ENCODE assay signal across 20 cellular contexts in genomic region chr11:17477361-17477760, GRCh38. TPM values are rescaled to one million over a fixed set of nuclear protein-coding genes. Genes with fewer than 3 reads are reported as not detected.
"Had no signal": no experiment of that assay in that cellular context is flagged by ENCODE, and none has a peak within 500 bp of the region (broad histone marks: within the 10 kb centered on the region; RNA-seq: fewer than 3 reads in every experiment).

No MANE protein-coding gene starts in this region.

- H3K27me3 ChIP-seq: ovary, right lobe of liver had no signal

- H3K9me3 ChIP-seq: adrenal gland, esophagus squamous epithelium, ovary, right lobe of liver, stomach, upper lobe of left lung had no signal

- H3K4me1 Mint-ChIP-seq: activated T-helper 17 cell treated with anti-CD3 and anti-CD28 coated beads, Interleukin-2, amount 50 U/mL, for 72 hours had no signal

- ATAC-seq: activated T-helper 17 cell treated with anti-CD3 and anti-CD28 coated beads, Interleukin-2, amount 50 U/mL, for 72 hours; right lobe of liver had no signal

- DNase-seq: activated CD4-positive, alpha-beta memory T cell treated with anti-CD3 and anti-CD28 coated beads for 36 hours; activated naive CD4-positive, alpha-beta T cell; activated T-cell treated with anti-CD3 and anti-CD28 coated beads, Interleukin-2, amount 50 U/mL, for 1 hour; adrenal gland; effector CD8-positive, alpha-beta T cell; esophagus squamous epithelium; ovary; right lobe of liver; stimulated activated CD4-positive, alpha-beta T cell treated with anti-CD3 and anti-CD28 coated beads, Interleukin-4, amount 100 ng/mL, for 1 hour; SW 1271; WERI-Rb-1 had no signal

- H3K4me3 Mint-ChIP-seq: activated CD4-positive, alpha-beta memory T cell treated with anti-CD3 and anti-CD28 coated beads for 36 hours; activated T-helper 17 cell treated with anti-CD3 and anti-CD28 coated beads, Interleukin-2, amount 50 U/mL, for 72 hours; dendritic cell treated with granulocyte-macrophage colony-stimulating factor and Interleukin-4, amounts not matched to agents 40 ng/mL and 50 ng/mL, for 4 days had no signal

- H3K4me2 ChIP-seq: smooth muscle cell had no signal

- H3K4me3 ChIP-seq: lung, ovary, right lobe of liver, smooth muscle cell had no signal

- H3K27ac ChIP-seq: adrenal gland, esophagus squamous epithelium, ovary, right lobe of liver, stomach, upper lobe of left lung, WERI-Rb-1 had no signal

- H3K9me3 Mint-ChIP-seq: activated CD4-positive, alpha-beta memory T cell treated with anti-CD3 and anti-CD28 coated beads for 36 hours; activated T-helper 17 cell treated with anti-CD3 and anti-CD28 coated beads, Interleukin-2, amount 50 U/mL, for 72 hours; dendritic cell treated with granulocyte-macrophage colony-stimulating factor and Interleukin-4, amounts not matched to agents 40 ng/mL and 50 ng/mL, for 4 days had no signal

- H3K36me3 ChIP-seq: adrenal gland, esophagus squamous epithelium, ovary, right lobe of liver, stomach, upper lobe of left lung had no signal

- H3K27ac Mint-ChIP-seq: activated CD4-positive, alpha-beta memory T cell treated with anti-CD3 and anti-CD28 coated beads for 36 hours; activated T-helper 17 cell treated with anti-CD3 and anti-CD28 coated beads, Interleukin-2, amount 50 U/mL, for 72 hours; dendritic cell treated with granulocyte-macrophage colony-stimulating factor and Interleukin-4, amounts not matched to agents 40 ng/mL and 50 ng/mL, for 4 days had no signal

- H3K36me3 Mint-ChIP-seq: activated CD4-positive, alpha-beta memory T cell treated with anti-CD3 and anti-CD28 coated beads for 36 hours had no signal

- H3K4me1 ChIP-seq: adrenal gland, right lobe of liver had no signal

RNA-seq across cellular contexts. Expression of gene ABCC8, which starts 0.7 kb away (rescaled TPM):
- total RNA-seq: activated CD4-positive, alpha-beta memory T cell treated with anti-CD3 and anti-CD28 coated beads for 36 hours; activated T-helper 17 cell treated with anti-CD3 and anti-CD28 coated beads, Interleukin-2, amount 50 U/mL, for 72 hours; chondrocyte; pulmonary artery endothelial cell; smooth muscle cell had no signal
- polyA plus RNA-seq: keratinocyte, smooth muscle cell had no signal
